In genomic region chr2:177036754-177037153, GRCh38 we compare ENCODE assay signal across 22 cellular contexts.
DNase-seq lines count a peak whose midpoint lies in the region; TF ChIP-seq lines count a peak whose summit lies in the region.
"Had no signal": no experiment of that assay in that cellular context is flagged by ENCODE, and none has a peak within 500 bp of the region (broad histone marks: within the 10 kb centered on the region; RNA-seq: fewer than 3 reads in every experiment).

No MANE protein-coding gene starts in this region.

- no peak for TF ChIP-seq CTCF in nephron (IDR thresholded peaks at IDR 0.05; ENCODE audit: unreplicated experiment in 3 of 3)

- no peak overlapping the region for H3K4me3 Mint-ChIP-seq in nephron
- H3K4me3 Mint-ChIP-seq: CD4-positive, alpha-beta T cell; T-cell; T-helper 2 cell treated with Interferon-gamma antibody and Interleukin-4, amounts not matched to agents 5 μg/mL and 100 μg/mL, for 36 hours had no signal

- H3K4me1 Mint-ChIP-seq in nephron = peaks cover 40% of the 10 kb centered on the region
- H3K4me1 Mint-ChIP-seq: T-cell had no signal

- H3K9me3 Mint-ChIP-seq in nephron = no peaks in the 10 kb centered on the region
- H3K9me3 Mint-ChIP-seq: CD4-positive, alpha-beta T cell; T-helper 2 cell treated with Interferon-gamma antibody and Interleukin-4, amounts not matched to agents 5 μg/mL and 100 μg/mL, for 36 hours had no signal

- no peaks in the 10 kb centered on the region for H3K36me3 Mint-ChIP-seq in nephron (ENCODE audit: low read depth)
- H3K36me3 Mint-ChIP-seq: T-cell had no signal

- DNase-seq in NCI-H1092 treated with DMSO at 0.1 percent for 48 hours (lab: John Stamatoyannopoulos, UW) (peak; percentile 2), NCI-H1092 (lab: John Stamatoyannopoulos, UW) (no peak), NCI-H146 (lab: John Stamatoyannopoulos, UW) (peak; percentile 91), NCI-H69 (lab: John Stamatoyannopoulos, UW) (peak; percentile 95), NCI-H2196 (lab: John Stamatoyannopoulos, UW; ENCODE audit: unreplicated experiment) (no peak), superior temporal gyrus (ENCODE audit: extremely low spot score) (no peak)
- DNase-seq in activated CD4-positive, CD25-positive, alpha-beta regulatory T cell treated with anti-CD3 and anti-CD28 coated beads, Interleukin-2, amount 50 U/mL, for 72 hours = no peak
- DNase-seq: ACHN; Caco-2; CD4-positive, alpha-beta T cell; DMS153; EL; GF-D8; H7; Kasumi-1; NCI-H1436 treated with DMSO at 0.1 percent for 48 hours; NCI-H2171; NCI-H774; SJCRH30; T-cell had no signal

- H3K27me3 Mint-ChIP-seq in nephron (ENCODE audit: low read depth) = no peaks in the 10 kb centered on the region

- peak overlapping the region; percentile 27 to 80 (median 51) for H3K27ac Mint-ChIP-seq in nephron
- H3K27ac Mint-ChIP-seq: CD4-positive, alpha-beta T cell; T-cell; T-helper 2 cell treated with Interferon-gamma antibody and Interleukin-4, amounts not matched to agents 5 μg/mL and 100 μg/mL, for 36 hours had no signal

Comparison
In these comparisons a context has a peak if more than half of its experiments do, and no peak if none do; other contexts are left out.
1. DNase-seq: peak in NCI-H1092 treated with DMSO at 0.1 percent for 48 hours (single experiment), NCI-H146 (single experiment) and NCI-H69 (single experiment); none in NCI-H1092 (single experiment), NCI-H2196 (single experiment), superior temporal gyrus (single experiment) and activated CD4-positive, CD25-positive, alpha-beta regulatory T cell treated with anti-CD3 and anti-CD28 coated beads, Interleukin-2, amount 50 U/mL, for 72 hours (single experiment).